10 cellular contexts compared by ENCODE assay signal in the genomic region with DNA sequence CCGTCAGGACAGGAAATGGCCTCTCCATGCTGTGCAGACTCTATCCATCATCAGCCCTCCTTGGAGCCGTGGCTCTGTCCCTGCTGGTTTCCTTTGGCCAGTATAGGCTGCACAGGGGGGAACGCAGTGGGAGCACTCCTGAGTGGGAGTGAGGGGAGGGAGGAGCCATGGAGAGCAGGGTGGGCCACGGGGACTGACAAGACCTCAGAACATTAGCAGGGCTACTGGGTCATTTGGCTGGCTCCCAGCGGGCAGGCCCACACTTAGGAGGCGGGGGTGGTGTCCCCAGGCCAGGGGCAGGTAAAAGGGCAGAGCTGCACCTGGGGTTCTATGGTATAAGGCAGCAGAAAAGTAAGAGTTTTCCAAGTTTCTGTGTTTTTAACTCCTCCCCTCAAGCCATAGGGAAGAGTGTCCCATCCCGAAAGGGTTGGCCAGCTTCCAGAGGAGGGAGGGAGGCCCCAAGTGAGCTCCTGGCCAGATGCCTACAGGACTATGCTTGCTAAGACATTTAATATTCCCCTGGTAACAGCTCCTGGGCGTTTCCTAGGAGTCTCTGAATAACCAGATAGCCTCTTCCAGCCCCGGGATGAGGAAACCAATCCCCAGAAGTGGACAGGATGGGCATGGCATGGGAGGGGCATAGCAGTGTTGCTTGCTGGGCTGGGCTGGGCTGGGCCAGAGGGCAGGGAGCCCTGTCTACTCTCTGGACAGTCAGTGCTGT. TPM values are rescaled to one million over a fixed set of nuclear protein-coding genes. Genes with fewer than 3 reads are reported as not detected.
A peak's percentile ranks its signal among the peaks of the same experiment; 100 is the strongest.
DNase-seq lines count a peak whose midpoint lies in the region; ATAC-seq and TF ChIP-seq lines count a peak whose summit lies in the region.
"Had no signal": no experiment of that assay in that cellular context is flagged by ENCODE, and none has a peak within 500 bp of the region (broad histone marks: within the 10 kb centered on the region; RNA-seq: fewer than 3 reads in every experiment).

No MANE protein-coding gene starts in this region.

- no peaks in the 10 kb centered on the region for H3K27me3 ChIP-seq in ovary

- TF ChIP-seq EP300 in ovary (IDR thresholded peaks at IDR 0.05) = no peak

- POLR2A ChIA-PET in activated CD8-positive, alpha-beta T cell treated with anti-CD3 and anti-CD28 coated beads for 36 hours (lab: Charles Lee) = no interaction called here

- DNase-seq in COLO668 (lab: John Stamatoyannopoulos, UW; ENCODE audit: unreplicated experiment) (peak; percentile 18), LoVo (ENCODE audit: low spot score) (peak; percentile 78), ovary (peak in 4 of 5 donors; percentile 70 to 87 (median 73)), OCI-M2 (lab: John Stamatoyannopoulos, UW; ENCODE audit: unreplicated experiment) (no peak)
- DNase-seq in activated CD8-positive, alpha-beta T cell treated with anti-CD3 and anti-CD28 coated beads for 36 hours = no peak
- DNase-seq in activated CD4-positive, alpha-beta T cell treated with anti-CD3 and anti-CD28 coated beads, Interleukin-2, amount 50 U/mL, for 4 hours = no peak
- DNase-seq: T-helper 2 cell had no signal

- peaks cover 10% of the 10 kb centered on the region for H3K4me1 ChIP-seq in ovary (ENCODE audit: insufficient read depth)

- no peak overlapping the region for H3K27ac ChIP-seq in ovary
- H3K27ac ChIP-seq: HL-60 had no signal

- no peak for TF ChIP-seq CTCF in ovary (IDR thresholded peaks at IDR 0.05)
- no peak for TF ChIP-seq CTCF in activated CD8-positive, alpha-beta T cell treated with anti-CD3 and anti-CD28 coated beads for 36 hours (IDR thresholded peaks at IDR 0.05)

- intact Hi-C loops in ovary (cut with DNase I) = no loop called here
- intact Hi-C loops in activated CD8-positive, alpha-beta T cell treated with anti-CD3 and anti-CD28 coated beads for 36 hours (cut with micrococcal nuclease) = no loop called here

- H3K36me3 Mint-ChIP-seq in activated CD8-positive, alpha-beta T cell treated with anti-CD3 and anti-CD28 coated beads for 36 hours (ENCODE audit: low read depth) = no peaks in the 10 kb centered on the region

- no peaks in the 10 kb centered on the region for H3K36me3 ChIP-seq in ovary

- CTCF ChIA-PET in activated CD8-positive, alpha-beta T cell treated with anti-CD3 and anti-CD28 coated beads for 36 hours (lab: Charles Lee) = no interaction called here

- H3K27me3 Mint-ChIP-seq in activated CD8-positive, alpha-beta T cell treated with anti-CD3 and anti-CD28 coated beads for 36 hours = no peaks in the 10 kb centered on the region

- no peaks in the 10 kb centered on the region for H3K9me3 Mint-ChIP-seq in activated CD8-positive, alpha-beta T cell treated with anti-CD3 and anti-CD28 coated beads for 36 hours

- H3K4me3 ChIP-seq in ovary = no peak overlapping the region

- ATAC-seq in esophagus mucosa (peak; percentile 64), HG02610 (IDR thresholded peaks at IDR 0.05; ENCODE audit: unreplicated experiment) (no peak)
- no peak for ATAC-seq in activated CD8-positive, alpha-beta T cell treated with anti-CD3 and anti-CD28 coated beads for 36 hours

- no peak overlapping the region for H3K27ac Mint-ChIP-seq in activated CD8-positive, alpha-beta T cell treated with anti-CD3 and anti-CD28 coated beads for 36 hours

- peaks cover 7% of the 10 kb centered on the region for H3K4me1 Mint-ChIP-seq in activated CD8-positive, alpha-beta T cell treated with anti-CD3 and anti-CD28 coated beads for 36 hours (ENCODE audit: low read depth)

- no peaks in the 10 kb centered on the region for H3K9me3 ChIP-seq in ovary

- TF ChIP-seq POLR2A in ovary (IDR thresholded peaks at IDR 0.05) = no peak

- whole genome bisulfite sequencing in ovary, 3 donors = 24 to 30% (median 28%) methylated on average over 9 of the region's 9 CpGs

- H3K4me3 Mint-ChIP-seq in activated CD8-positive, alpha-beta T cell treated with anti-CD3 and anti-CD28 coated beads for 36 hours = no peak overlapping the region

RNA-seq across cellular contexts. Expression of a gene that starts 5.5 kb away (rescaled TPM):
- not detected for total RNA-seq in esophagus mucosa
- total RNA-seq in ovary = not detected
- under 1 TPM in 1 of 2 donors, not detected in 1; 0.08 TPM for polyA plus RNA-seq in ovary
- total RNA-seq in activated CD8-positive, alpha-beta T cell treated with anti-CD3 and anti-CD28 coated beads for 36 hours = not detected

RNA-seq across cellular contexts. Expression of a gene that starts 19.4 kb away (rescaled TPM):
- total RNA-seq in esophagus mucosa = 0.56 TPM
- total RNA-seq in ovary = 10 to 100 TPM in 1 of 7 donors, 1 to 10 TPM in 6; 1.5 to 12.9 (median 2.6) TPM
- polyA plus RNA-seq in ovary = 1 to 10 TPM; 3.6 to 9.0 TPM
- total RNA-seq in activated CD8-positive, alpha-beta T cell treated with anti-CD3 and anti-CD28 coated beads for 36 hours = under 1 TPM; 0.07 to 0.09 TPM

Comparison
In these comparisons a context has a peak if more than half of its experiments do, and no peak if none do; other contexts are left out.
1. DNase-seq: peak in COLO668 (single experiment), LoVo (single experiment) and ovary (4 of 5); none in activated CD8-positive, alpha-beta T cell treated with anti-CD3 and anti-CD28 coated beads for 36 hours (single experiment), OCI-M2 (single experiment) and activated CD4-positive, alpha-beta T cell treated with anti-CD3 and anti-CD28 coated beads, Interleukin-2, amount 50 U/mL, for 4 hours (0 of 2).